Comparison of ENCODE assay signal across 11 cellular contexts in genomic region chr3:43223670-43224364, GRCh38.
DNase-seq lines count a peak whose midpoint lies in the region; ATAC-seq, FAIRE-seq and TF ChIP-seq lines count a peak whose summit lies in the region.
"Had no signal": no experiment of that assay in that cellular context is flagged by ENCODE, and none has a peak within 500 bp of the region (broad histone marks: within the 10 kb centered on the region; RNA-seq: fewer than 3 reads in every experiment).

No MANE protein-coding gene starts in this region.

- intact Hi-C loops in CD8-positive, alpha-beta T cell (cut with DNase I, micrococcal nuclease), result loop anchor here (1.0 to 10.0 kb wide), 9 partner anchors 13 to 971 kb away; partner anchors contain the start of gene SNRK (in 2 of the 2)

- peaks cover 58% of the 10 kb centered on the region for H3K4me1 ChIP-seq in CD8-positive, alpha-beta T cell (ENCODE audit: insufficient read depth, low read length)

- POLR2A ChIA-PET in CD8-positive, alpha-beta T cell (lab: Charles Lee), result interaction anchor here (0.6 to 1.6 kb wide), 13 partner anchors 43 to 278 kb away, joined by 3 to 9 read pairs (median 3); partner anchors contain the start of gene SNRK

- H3K27ac ChIP-seq in CD8-positive, alpha-beta T cell (ENCODE audit: low read depth, low read length), result no peak overlapping the region

- H3K27me3 Mint-ChIP-seq in CD8-positive, alpha-beta T cell (ENCODE audit: low read depth), result no peaks in the 10 kb centered on the region

- peak; percentile 30 for ATAC-seq in CD8-positive, alpha-beta T cell
- no peak for ATAC-seq in GM18502 (IDR thresholded peaks at IDR 0.05; ENCODE audit: poor library complexity, unreplicated experiment)

- peak overlapping the region; percentile 81 for H3K27ac Mint-ChIP-seq in CD8-positive, alpha-beta T cell

- peaks cover 13% of the 10 kb centered on the region for H3K36me3 Mint-ChIP-seq in CD8-positive, alpha-beta T cell

- H3K27me3 ChIP-seq in CD8-positive, alpha-beta T cell (ENCODE audit: insufficient read depth, low read length), result no peaks in the 10 kb centered on the region
- no peaks in the 10 kb centered on the region for H3K27me3 ChIP-seq in bronchial epithelial cell (ENCODE audit: control insufficient read depth, insufficient read depth, low read length)

- no peaks in the 10 kb centered on the region for H3K36me3 ChIP-seq in CD8-positive, alpha-beta T cell (ENCODE audit: insufficient read depth, low read length)
- H3K36me3 ChIP-seq in bronchial epithelial cell (ENCODE audit: control insufficient read depth, insufficient read depth, low read length), result no peaks in the 10 kb centered on the region

- TF ChIP-seq CTCF in CD8-positive, alpha-beta T cell (IDR thresholded peaks at IDR 0.05), result peak; percentile 78
- peak; percentile 35; the same call in 1 of the 2 replicates for TF ChIP-seq CTCF in LNCAP (IDR thresholded peaks at IDR 0.05)
- peak; percentile 11 for TF ChIP-seq CTCF in bronchial epithelial cell (IDR thresholded peaks at IDR 0.05; ENCODE audit: insufficient read depth, low read length, severe bottlenecking)

- no peak for FAIRE-seq in bronchial epithelial cell (lab: Jason Lieb, UNC)

- CTCF ChIA-PET in CD8-positive, alpha-beta T cell (lab: Charles Lee), result interaction anchor here (0.6 to 4.7 kb wide), 34 partner anchors 9 to 279 kb away, joined by 3 to 51 read pairs (median 4); partner anchors contain the start of gene SNRK

- DNase-seq in CD8-positive, alpha-beta T cell, result no peak
- DNase-seq in bronchial epithelial cell (ENCODE audit: low read depth) (no peak), myocyte (ENCODE audit: low read depth) (peak; percentile 30), NK-92 (lab: John Stamatoyannopoulos, UW; ENCODE audit: unreplicated experiment) (no peak), GDM1 (lab: John Stamatoyannopoulos, UW) (no peak), RKO (ENCODE audit: low spot score) (no peak)
- DNase-seq: effector memory CD4-positive, alpha-beta T cell; mesendoderm; NCI-H748 treated with DMSO at 0.1 percent for 48 hours had no signal

- H3K9me3 Mint-ChIP-seq in CD8-positive, alpha-beta T cell, result peaks cover 19% of the 10 kb centered on the region

- no peaks in the 10 kb centered on the region for H3K9me3 ChIP-seq in CD8-positive, alpha-beta T cell (ENCODE audit: low read length)

- H3K4me3 ChIP-seq in CD8-positive, alpha-beta T cell (ENCODE audit: low read depth, low read length), result no peak overlapping the region
- H3K4me3 ChIP-seq in bronchial epithelial cell (ENCODE audit: low read depth, low read length), result no peak overlapping the region

- H3K4me1 Mint-ChIP-seq in CD8-positive, alpha-beta T cell (ENCODE audit: low read depth), result peaks cover 64% of the 10 kb centered on the region

- H3K4me3 Mint-ChIP-seq in CD8-positive, alpha-beta T cell, result no peak overlapping the region

Comparison
In these comparisons a context has a peak if more than half of its experiments do, and no peak if none do; other contexts are left out.
1. CTCF ChIP-seq: peak in every context shown above with its lines; median percentile 78 in CD8-positive, alpha-beta T cell; 35 in LNCAP; 11 in bronchial epithelial cell.